27 cellular contexts compared by ENCODE assay signal in the genomic region with DNA sequence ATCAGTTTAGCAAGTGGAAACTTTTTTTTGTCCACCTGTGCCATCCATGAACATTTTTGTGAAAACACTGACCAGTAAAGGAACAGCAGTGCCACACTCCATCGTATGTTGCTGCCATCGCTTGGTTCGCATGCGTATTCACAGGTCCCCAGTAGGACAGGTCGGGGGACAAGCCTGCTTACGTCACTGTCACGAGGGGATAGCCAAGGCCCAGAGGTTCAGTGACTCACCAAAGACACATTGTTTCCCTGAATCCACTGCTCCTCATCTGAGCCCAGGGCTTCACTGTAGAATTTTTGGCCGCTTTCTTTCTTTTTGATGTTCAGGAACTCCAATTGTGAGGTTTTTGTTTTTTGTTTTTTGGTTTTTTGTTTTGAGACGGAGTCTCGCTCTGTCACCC. TPM values are rescaled to one million over a fixed set of nuclear protein-coding genes. Genes with fewer than 3 reads are reported as not detected.
"Had no signal": no experiment of that assay in that cellular context is flagged by ENCODE, and none has a peak within 500 bp of the region (broad histone marks: within the 10 kb centered on the region; RNA-seq: fewer than 3 reads in every experiment).

No MANE protein-coding gene starts in this region.

- H2AFZ ChIP-seq: neural progenitor cell had no signal

- H3K9me3 ChIP-seq: heart left ventricle, pancreas, stomach, thoracic aorta, transverse colon had no signal

- H3K4me2 ChIP-seq: neural progenitor cell had no signal

- H3K27me3 ChIP-seq: dorsolateral prefrontal cortex, heart left ventricle, neural progenitor cell, pancreas, spleen, stomach, transverse colon had no signal

- H3K4me3 ChIP-seq: coronary artery, dorsolateral prefrontal cortex, heart left ventricle, neural progenitor cell, pancreas, spleen, stomach, thoracic aorta, transverse colon had no signal

- H3K9me3 Mint-ChIP-seq: natural killer cell treated with Interleukin-12 subunit alpha and Interleukin-12 subunit beta and Interleukin-15 and Interleukin-18, amount 100 ng/mL, for 72 hours had no signal

- H3K36me3 Mint-ChIP-seq: neural progenitor cell had no signal

- H3K4me1 ChIP-seq: pancreas had no signal

- H3K4me3 Mint-ChIP-seq: natural killer cell treated with Interleukin-12 subunit alpha and Interleukin-12 subunit beta and Interleukin-15 and Interleukin-18, amount 100 ng/mL, for 72 hours; neural progenitor cell had no signal

- H3K27ac Mint-ChIP-seq: natural killer cell treated with Interleukin-12 subunit alpha and Interleukin-12 subunit beta and Interleukin-15 and Interleukin-18, amount 100 ng/mL, for 72 hours; neural progenitor cell; progenitor cell of endocrine pancreas had no signal

- FAIRE-seq: islet of Langerhans, pancreas had no signal

- H3K36me3 ChIP-seq: neural progenitor cell, pancreas, transverse colon had no signal

- ATAC-seq: heart left ventricle; left lobe of liver; natural killer cell treated with Interleukin-12 subunit alpha and Interleukin-12 subunit beta and Interleukin-15 and Interleukin-18, amount 100 ng/mL, for 72 hours; pancreas; right cardiac atrium had no signal

- H3K9ac ChIP-seq: neural progenitor cell had no signal

- DNase-seq: dorsolateral prefrontal cortex; effector CD8-positive, alpha-beta T cell; foreskin melanocyte; heart left ventricle; hypothalamus; mesenchymal stem cell; midbrain; nucleus accumbens; pancreas; right cardiac atrium; spleen; stimulated activated CD4-positive, alpha-beta T cell treated with anti-CD3 and anti-CD28 coated beads, Interleukin-15, amount 100 ng/mL, for 24 hours; stimulated activated CD4-positive, alpha-beta T cell treated with anti-CD3 and anti-CD28 coated beads, Interleukin-1b, Interleukin-23, amount 100 ng/mL, for 48 hours; stimulated activated CD4-positive, alpha-beta T cell treated with anti-CD3 and anti-CD28 coated beads, Interleukin-4, amount 100 ng/mL, for 24 hours; stimulated activated naive CD4-positive, alpha-beta T cell; stomach; substantia nigra; transverse colon had no signal

- H3K27ac ChIP-seq: coronary artery, dorsolateral prefrontal cortex, neural progenitor cell, pancreas, stomach, thoracic aorta, transverse colon had no signal

RNA-seq across cellular contexts. Expression of a gene that starts 12.5 kb away (rescaled TPM):
- total RNA-seq: progenitor cell of endocrine pancreas had no signal

RNA-seq across cellular contexts. Expression of a gene that starts 25.8 kb away (rescaled TPM):
- total RNA-seq: chondrocyte, lower leg skin had no signal
